29 cellular contexts compared by ENCODE assay signal in the genomic region with DNA sequence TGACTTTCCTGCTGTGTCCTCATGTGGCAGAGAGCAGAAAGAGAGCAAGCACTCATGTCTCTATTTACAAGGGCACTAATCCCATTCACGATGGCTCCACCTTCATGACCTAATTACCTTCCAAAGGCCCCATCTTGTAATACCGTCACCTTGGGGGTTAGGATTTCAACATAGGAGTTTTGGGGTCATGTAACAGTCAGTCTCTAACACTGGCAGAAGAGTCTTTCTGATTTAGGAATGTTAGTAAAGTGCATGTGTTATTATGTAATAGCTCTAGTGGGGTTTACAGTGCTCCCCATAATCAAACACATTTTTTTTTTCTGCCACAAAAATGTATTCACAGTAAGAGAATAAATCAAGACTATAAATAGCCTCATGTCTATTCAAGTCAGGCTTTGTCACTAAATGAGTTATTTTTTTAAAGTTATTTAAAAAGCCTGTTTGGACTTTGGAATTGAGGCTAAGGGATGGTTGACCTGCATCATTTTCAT. TPM values are rescaled to one million over a fixed set of nuclear protein-coding genes. Genes with fewer than 3 reads are reported as not detected.
DNase-seq lines count a peak whose midpoint lies in the region; ATAC-seq, FAIRE-seq and TF ChIP-seq lines count a peak whose summit lies in the region.
"Had no signal": no experiment of that assay in that cellular context is flagged by ENCODE, and none has a peak within 500 bp of the region (broad histone marks: within the 10 kb centered on the region; RNA-seq: fewer than 3 reads in every experiment).

No MANE protein-coding gene starts in this region.

- WGBS in GM12878 (ENCODE audit: insufficient coverage, insufficient replicate concordance, low lambda C conversion rate, missing lambda C conversion rate) = 98% methylated on average over 2 of the region's 2 CpGs
- WGBS in liver = 39% methylated on average over 2 of the region's 2 CpGs

- no peaks in the 10 kb centered on the region; the same call in 2 of the 3 replicates for H3K9me3 ChIP-seq in GM12878 (replicated peaks; ENCODE audit: control insufficient read depth, insufficient read depth, low read length)
- no peaks in the 10 kb centered on the region for H3K9me3 ChIP-seq in liver (ENCODE audit: control insufficient read depth in 4 of 4, low read length in 3 of 4)
- H3K9me3 ChIP-seq: adrenal gland, mucosa of descending colon, testis had no signal

- peaks cover 61% of the 10 kb centered on the region for H3K36me3 Mint-ChIP-seq in HFFc6 (ENCODE audit: low read depth)

- H3K4me1 Mint-ChIP-seq in HFFc6 (ENCODE audit: low read depth) = peaks cover 100% of the 10 kb centered on the region

- H3K4me1 ChIP-seq in GM12878 (ENCODE audit: control insufficient read depth, insufficient read depth, low read length) (peaks cover 8% of the 10 kb centered on the region), liver (ENCODE audit: control insufficient read depth in 4 of 4, insufficient read depth in 4 of 4, low read length in 3 of 4) (peaks cover 0 to under 1% (median 0%) of the 10 kb centered on the region in 4 donors)
- H3K4me1 ChIP-seq: testis had no signal

- H3K4me2 ChIP-seq in GM12878 (ENCODE audit: control insufficient read depth, insufficient read depth) = no peak overlapping the region

- POLR2A ChIA-PET in GM12878 (lab: Charles Lee) = no interaction called here

- SMC1A ChIA-PET in GM12878 (lab: Charles Lee; ENCODE audit: uncharacterized antibody, unreplicated experiment) = interaction anchor here (0.6 kb wide), 1 partner anchor 13 kb away, joined by 3 read pairs; no protein-coding TSS in a partner anchor

- H3K36me3 ChIP-seq in GM12878 (ENCODE audit: control insufficient read depth in 2 of 2, insufficient read depth in 2 of 2, low read length in 1 of 2) (peaks cover 1 to 21% of the 10 kb centered on the region in 2 experiments; a peak in 2 of 4 replicates), liver (ENCODE audit: control insufficient read depth in 4 of 4, insufficient read depth in 3 of 4, low read depth in 1 of 4, low read length in 3 of 4) (no peaks in the 10 kb centered on the region)
- H3K36me3 ChIP-seq: adrenal gland had no signal

- no peak for TF ChIP-seq RAD21 in GM12878 (IDR thresholded peaks at IDR 0.05; ENCODE audit: insufficient read depth, low read depth, low read length)
- no peak for TF ChIP-seq RAD21 in liver (IDR thresholded peaks at IDR 0.05)

- H3K27me3 ChIP-seq in GM12878 (replicated peaks in 1 of 2; ENCODE audit: control insufficient read depth in 2 of 2, insufficient read depth in 2 of 2, low read length in 1 of 2) = no peaks in the 10 kb centered on the region
- H3K27me3 ChIP-seq in liver (ENCODE audit: control insufficient read depth in 4 of 4, insufficient read depth in 4 of 4, low read length in 3 of 4) = no peaks in the 10 kb centered on the region
- H3K27me3 ChIP-seq: adrenal gland, foreskin keratinocyte, heart left ventricle, testis had no signal

- H3K27ac ChIP-seq in GM12878 (ENCODE audit: control insufficient read depth, insufficient read depth) (no peak overlapping the region), liver (ENCODE audit: low read depth in 1 of 2, low read length in 2 of 2) (no peak overlapping the region)
- H3K27ac ChIP-seq: adrenal gland, foreskin keratinocyte, heart left ventricle, testis, VCaP had no signal

- no peak overlapping the region for H2AFZ ChIP-seq in GM12878 (ENCODE audit: control insufficient read depth, low read depth, low read length)

- FAIRE-seq in GM12878 (lab: Jason Lieb, UNC) = no peak
- FAIRE-seq: small intestine had no signal

- no peak for TF ChIP-seq CTCF in AG10803 (conservative IDR thresholded peaks at IDR 0.05; ENCODE audit: low read length)
- no peak for TF ChIP-seq CTCF in HFFc6 (IDR thresholded peaks at IDR 0.05)
- no peak for TF ChIP-seq CTCF in GM12878 (IDR thresholded peaks at IDR 0.05 in 2 of 3, conservative IDR thresholded peaks at IDR 0.05 in 1 of 3; ENCODE audit: control insufficient read depth in 2 of 3, extremely low read depth in 1 of 3, insufficient read depth in 1 of 3, low read depth in 3 of 3, low read length in 3 of 3)
- no peak for TF ChIP-seq CTCF in liver (IDR thresholded peaks at IDR 0.05; ENCODE audit: low read depth, low read length, missing input control)

- intact Hi-C loops in GM12878 (cut with micrococcal nuclease; ENCODE audit: unreplicated experiment) = no loop called here

- ATAC-seq in GM12878 = no peak
- no peak for ATAC-seq in HG02678 (IDR thresholded peaks at IDR 0.05; ENCODE audit: unreplicated experiment)
- ATAC-seq: activated CD8-positive, alpha-beta T cell treated with anti-CD3 and anti-CD28 coated beads, Interleukin-2, amount 10 ng/mL, durations not matched to agents 7 days and 5 days; activated T-helper 17 cell treated with anti-CD3 and anti-CD28 coated beads, Interleukin-2, amount 50 U/mL, for 72 hours; esophagus mucosa; foreskin keratinocyte; heart left ventricle; mucosa of descending colon; natural killer cell; PC-3; stimulated activated naive CD8-positive, alpha-beta T cell treated with anti-CD3 and anti-CD28 coated beads, Interleukin-15, Interleukin-2, amounts not matched to agents 100 U/mL and 50 U/mL, for 24 hours had no signal

- peak overlapping the region; percentile 90 for H3K27ac Mint-ChIP-seq in HFFc6
- H3K27ac Mint-ChIP-seq: activated CD8-positive, alpha-beta T cell treated with anti-CD3 and anti-CD28 coated beads, Interleukin-2, amount 10 ng/mL, durations not matched to agents 7 days and 5 days; activated naive CD4-positive, alpha-beta T cell treated with anti-CD3 and anti-CD28 coated beads, Interleukin-2, amount 10 ng/mL, durations not matched to agents 7 days and 5 days; activated T-helper 17 cell treated with anti-CD3 and anti-CD28 coated beads, Interleukin-2, amount 50 U/mL, for 72 hours; brain; endodermal cell; T-helper 2 cell treated with Interferon-gamma antibody and Interleukin-4, amounts not matched to agents 5 μg/mL and 100 μg/mL, for 36 hours had no signal

- peak; percentile 80 for DNase-seq in AG10803 (ENCODE audit: low read depth)
- DNase-seq in HFFc6 = peak; percentile 54
- no peak for DNase-seq in GM12878 (ENCODE audit: low read depth, low spot score)
- no peak for DNase-seq in inferior parietal cortex (ENCODE audit: extremely low spot score)
- DNase-seq in NCI-H2081 (lab: John Stamatoyannopoulos, UW) = no peak
- DNase-seq: activated CD4-positive, alpha-beta T cell treated with anti-CD3 and anti-CD28 coated beads for 4 hours; activated CD8-positive, alpha-beta T cell treated with anti-CD3 and anti-CD28 coated beads, Interleukin-2, amount 10 ng/mL, durations not matched to agents 7 days and 5 days; activated naive CD4-positive, alpha-beta T cell treated with anti-CD3 and anti-CD28 coated beads, Interleukin-2, amount 10 ng/mL, durations not matched to agents 7 days and 5 days; adrenal gland; CD8-positive, alpha-beta memory T cell; dermis blood vessel endothelial cell; endodermal cell; foreskin keratinocyte; heart left ventricle; mucosa of descending colon; natural killer cell; NCI-H1048; PC-3; Right ventricle myocardium superior; small intestine; stimulated activated naive CD8-positive, alpha-beta T cell treated with anti-CD3 and anti-CD28 coated beads, Interleukin-15, Interleukin-2, amounts not matched to agents 100 U/mL and 50 U/mL, for 24 hours; testis had no signal

- in situ Hi-C loops in GM12878 (cut with MboI) = no loop called here

- BruUV-seq in GM12878 (replicated peaks; lab: Mats Ljungman, UMichigan) = no TSS peak

- no peak for TF ChIP-seq POLR2A in GM12878 (IDR thresholded peaks at IDR 0.05; ENCODE audit: low read depth, low read length)

- H3K9ac ChIP-seq in GM12878 (ENCODE audit: control insufficient read depth, insufficient read depth, low read length) (no peak overlapping the region), liver (ENCODE audit: low read depth in 1 of 2, low read length in 2 of 2) (no peak overlapping the region)

- H4K20me1 ChIP-seq in GM12878 (ENCODE audit: control insufficient read depth, insufficient read depth) = no peaks in the 10 kb centered on the region

- no peaks in the 10 kb centered on the region; the same call in none of the 2 replicates for H3K27me3 Mint-ChIP-seq in HFFc6 (ENCODE audit: insufficient read depth)
- H3K27me3 Mint-ChIP-seq: activated naive CD4-positive, alpha-beta T cell treated with anti-CD3 and anti-CD28 coated beads, Interleukin-2, amount 10 ng/mL, durations not matched to agents 7 days and 5 days; activated T-helper 17 cell treated with anti-CD3 and anti-CD28 coated beads, Interleukin-2, amount 50 U/mL, for 72 hours; brain; CD8-positive, alpha-beta memory T cell had no signal

- TF ChIP-seq EP300 in GM12878 (IDR thresholded peaks at IDR 0.05; ENCODE audit: borderline replicate concordance in 1 of 2, control insufficient read depth in 1 of 2, low read depth in 2 of 2, low read length in 2 of 2) = no peak

- RAD21 ChIA-PET in GM12878 (lab: Charles Lee; ENCODE audit: unreplicated experiment) = no interaction called here

- H3K9me3 Mint-ChIP-seq in HFFc6 = 0 out of 2 replicates have a peak, but pooled peaks cover 5% of the 10 kb centered on the region
- H3K9me3 Mint-ChIP-seq: activated naive CD4-positive, alpha-beta T cell treated with anti-CD3 and anti-CD28 coated beads, Interleukin-2, amount 10 ng/mL, durations not matched to agents 7 days and 5 days; activated T-helper 17 cell treated with anti-CD3 and anti-CD28 coated beads, Interleukin-2, amount 50 U/mL, for 72 hours; natural killer cell; T-helper 2 cell treated with Interferon-gamma antibody and Interleukin-4, amounts not matched to agents 5 μg/mL and 100 μg/mL, for 36 hours had no signal

- CTCF ChIA-PET in GM12878 (lab: Yijun Ruan, JAX) = interaction anchor here (1.0 kb wide), 1 partner anchor 196 kb away, joined by 4 read pairs; no protein-coding TSS in a partner anchor

- peaks cover 15% of the 10 kb centered on the region for H3K79me2 ChIP-seq in GM12878 (ENCODE audit: control insufficient read depth, insufficient read depth, low read length)

- H3K4me3 Mint-ChIP-seq in HFFc6 = peak overlapping the region; percentile 83
- H3K4me3 Mint-ChIP-seq: activated CD8-positive, alpha-beta T cell treated with anti-CD3 and anti-CD28 coated beads, Interleukin-2, amount 10 ng/mL, durations not matched to agents 7 days and 5 days; activated naive CD4-positive, alpha-beta T cell treated with anti-CD3 and anti-CD28 coated beads, Interleukin-2, amount 10 ng/mL, durations not matched to agents 7 days and 5 days; activated T-helper 17 cell treated with anti-CD3 and anti-CD28 coated beads, Interleukin-2, amount 50 U/mL, for 72 hours; brain; CD8-positive, alpha-beta memory T cell; endodermal cell; natural killer cell; T-helper 2 cell treated with Interferon-gamma antibody and Interleukin-4, amounts not matched to agents 5 μg/mL and 100 μg/mL, for 36 hours had no signal

- H3K4me3 ChIP-seq in AG10803 (ENCODE audit: low read length) (no peak overlapping the region), GM12878 (no peak overlapping the region), liver (ENCODE audit: low read depth in 1 of 3, low read length in 3 of 3) (no peak overlapping the region)
- H3K4me3 ChIP-seq: adrenal gland, heart left ventricle, mucosa of descending colon, testis had no signal

RNA-seq across cellular contexts. Expression of a gene that starts 19.1 kb away (rescaled TPM):
- total RNA-seq in HFFc6 (2021; fragmentation: NEBNext Ultra II Directional; extraction: Animal tissue kit (Norgen Biotek cat#: 25700)) = 100 to 1,000 TPM; 129 to 161 (median 157) TPM
- total RNA-seq in GM12878 (2013; cell fraction: nucleolus; rRNA removed) = 33.0 and 34.5 TPM in 2 replicates
- total RNA-seq in GM12878 (2014; rRNA removed) = 18.1 and 18.6 TPM in 2 replicates
- 15.3 and 15.5 TPM in 2 replicates for total RNA-seq in GM12878 (2014; rRNA removed; fragmentation: Illumina TruSeq; extraction: Trizol)
- total RNA-seq in GM12878 (2021) = 26.0 and 27.9 TPM in 2 replicates
- 14.5 TPM for polyA plus RNA-seq in GM12878 (2011; ENCODE audit: low read depth)
- 21.2 and 27.6 TPM in 2 replicates for polyA plus RNA-seq in GM12878 (2011; rRNA removed)
- polyA plus RNA-seq in GM12878 (2011; cell fraction: cytosol; rRNA removed) = 13.9 and 16.9 TPM in 2 replicates
- polyA plus RNA-seq in GM12878 (2011; cell fraction: nucleus; rRNA removed) = 19.5 and 23.5 TPM in 2 replicates
- 18.7 and 18.9 TPM in 2 replicates for polyA plus RNA-seq in GM12878 (2012)
- polyA plus RNA-seq in GM12878 (2014; fragmentation: Illumina TruSeq; extraction: Trizol) = 24.9 and 35.4 TPM in 2 replicates
- 1 to 10 TPM; 4.5 to 4.8 TPM for polyA plus RNA-seq in GM12878 (2014; fragmentation: Nextera tagmentation; extraction: Ambion mirVana)
- polyA plus RNA-seq in GM12878 (2014; rRNA removed) = 14.9 and 15.7 TPM in 2 replicates
- polyA plus RNA-seq in GM12878 (2016; fragmentation: Nextera tagmentation; extraction: Ambion mirVana) = 10 to 100 TPM in 1 of 2 experiments, 1 to 10 TPM in 1; 3.9 to 11.5 TPM
- 41.3 and 55.4 TPM in 2 replicates for polyA minus RNA-seq in GM12878 (2011; rRNA and poly(A)+ RNA removed)
- polyA minus RNA-seq in GM12878 (2011; cell fraction: cytosol; rRNA and poly(A)+ RNA removed) = 6.8 and 8.8 TPM in 2 replicates
- polyA minus RNA-seq in GM12878 (2011; cell fraction: nucleus; rRNA and poly(A)+ RNA removed) = 10.9 and 19.5 TPM in 2 replicates
- total RNA-seq in liver = 10 to 100 TPM in 1 of 2 donors, 1 to 10 TPM in 1; 6.5 to 17.8 TPM
- polyA plus RNA-seq in liver = 1 to 10 TPM; 1.1 to 4.1 TPM

Comparison
In these comparisons a context has a peak if more than half of its experiments do, and no peak if none do; other contexts are left out.
1. DNase-seq: peak in AG10803 (single experiment) and HFFc6 (single experiment); none in GM12878 (single experiment), inferior parietal cortex (single experiment) and NCI-H2081 (0 of 2).